ENCODE assay signal across 1 cellular context in genomic region chr2:70141754-70142589, GRCh38.
TF ChIP-seq lines count a peak whose summit lies in the region.

No MANE protein-coding gene starts in this region.

TF ChIP-seq in GM12878, 131 proteins besides CTCF, POLR2A, EP300 and RAD21 (continued from another document and continues in another):
- TF ChIP-seq ZBED1 (IDR thresholded peaks at IDR 0.05; ENCODE audit: borderline replicate concordance) (no peak; the same call in 1 of the 2 replicates), ZNF207 (IDR thresholded peaks at IDR 0.05; ENCODE audit: borderline replicate concordance) (no peak), MYB (IDR thresholded peaks at IDR 0.05; ENCODE audit: borderline replicate concordance, low read depth, low read length) (no peak), PML (IDR thresholded peaks at IDR 0.05; ENCODE audit: low read length) (no peak), ESRRA (IDR thresholded peaks at IDR 0.05; ENCODE audit: low read length) (no peak), TAF1 (IDR thresholded peaks at IDR 0.05; ENCODE audit: borderline replicate concordance, low read depth, low read length) (peak; percentile 45; the same call in 1 of the 2 replicates), NBN (IDR thresholded peaks at IDR 0.05) (no peak), RCOR1 (conservative IDR thresholded peaks at IDR 0.05; ENCODE audit: low read depth, low read length) (no peak), CHD4 (IDR thresholded peaks at IDR 0.05) (no peak), SRF (IDR thresholded peaks at IDR 0.05; ENCODE audit: low read depth in 2 of 2, low read length in 2 of 2) (no peak), RELA (IDR thresholded peaks at IDR 0.05; ENCODE audit: borderline replicate concordance, partially characterized antibody) (no peak), JUND (IDR thresholded peaks at IDR 0.05; ENCODE audit: low read depth, low read length) (no peak), TBL1XR1 (IDR thresholded peaks at IDR 0.05; ENCODE audit: low read depth, low read length) (no peak), ZBTB33 (IDR thresholded peaks at IDR 0.05) (no peak), STAT1 (conservative IDR thresholded peaks at IDR 0.05) (no peak), ZBTB4 (CRISPR knock-in tag; IDR thresholded peaks at IDR 0.05) (no peak), SUZ12 (IDR thresholded peaks at IDR 0.05; ENCODE audit: unreplicated experiment) (no peak), DPF2 (IDR thresholded peaks at IDR 0.05) (peak; percentile 76), MXI1 (IDR thresholded peaks at IDR 0.05; ENCODE audit: low read depth, low read length) (0 out of 2 replicates have a peak, but pooled peaks have one; percentile 12), ZNF217 (IDR thresholded peaks at IDR 0.05) (no peak; the same call in 1 of the 2 replicates), RAD51 (IDR thresholded peaks at IDR 0.05) (no peak), RELB (IDR thresholded peaks at IDR 0.05; ENCODE audit: low read depth) (no peak), RB1 (IDR thresholded peaks at IDR 0.05; ENCODE audit: borderline replicate concordance) (no peak), ZNF24 (IDR thresholded peaks at IDR 0.05) (peak; percentile 47; the same call in 1 of the 2 replicates), NFIC (IDR thresholded peaks at IDR 0.05; ENCODE audit: low read depth, low read length) (no peak), LARP7 (IDR thresholded peaks at IDR 0.05) (peak; percentile 12; the same call in 1 of the 2 replicates), POLR2AphosphoS5 (IDR thresholded peaks at IDR 0.05; ENCODE audit: low read length) (peak; percentile 62), MTA3 (IDR thresholded peaks at IDR 0.05; ENCODE audit: borderline replicate concordance, low read length) (no peak; the same call in 1 of the 2 replicates), IRF5 (IDR thresholded peaks at IDR 0.05; ENCODE audit: borderline replicate concordance) (no peak), MTA2 (IDR thresholded peaks at IDR 0.05; ENCODE audit: low read depth) (no peak), EGR1 (IDR thresholded peaks at IDR 0.05; ENCODE audit: borderline replicate concordance in 1 of 2, low read depth in 2 of 2, low read length in 2 of 2) (peak in 1 of 2 experiments; percentile 47; a peak in 1 of 3 replicates), TCF12 (IDR thresholded peaks at IDR 0.05; ENCODE audit: low read depth, low read length) (0 out of 2 replicates have a peak, but pooled peaks have one; percentile 43), NR2C2 (IDR thresholded peaks at IDR 0.05; ENCODE audit: borderline replicate concordance, control insufficient read depth, insufficient read length, low read depth) (no peak), ELK1 (IDR thresholded peaks at IDR 0.05; ENCODE audit: low read depth, low read length) (no peak)
- TF ChIP-seq, protein P1, sequence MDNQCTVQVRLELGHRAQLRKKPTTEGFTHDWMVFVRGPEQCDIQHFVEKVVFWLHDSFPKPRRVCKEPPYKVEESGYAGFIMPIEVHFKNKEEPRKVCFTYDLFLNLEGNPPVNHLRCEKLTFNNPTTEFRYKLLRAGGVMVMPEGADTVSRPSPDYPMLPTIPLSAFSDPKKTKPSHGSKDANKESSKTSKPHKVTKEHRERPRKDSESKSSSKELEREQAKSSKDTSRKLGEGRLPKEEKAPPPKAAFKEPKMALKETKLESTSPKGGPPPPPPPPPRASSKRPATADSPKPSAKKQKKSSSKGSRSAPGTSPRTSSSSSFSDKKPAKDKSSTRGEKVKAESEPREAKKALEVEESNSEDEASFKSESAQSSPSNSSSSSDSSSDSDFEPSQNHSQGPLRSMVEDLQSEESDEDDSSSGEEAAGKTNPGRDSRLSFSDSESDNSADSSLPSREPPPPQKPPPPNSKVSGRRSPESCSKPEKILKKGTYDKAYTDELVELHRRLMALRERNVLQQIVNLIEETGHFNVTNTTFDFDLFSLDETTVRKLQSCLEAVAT (IDR thresholded peaks at IDR 0.05) = peak; percentile 76
- TF ChIP-seq, protein P2, sequence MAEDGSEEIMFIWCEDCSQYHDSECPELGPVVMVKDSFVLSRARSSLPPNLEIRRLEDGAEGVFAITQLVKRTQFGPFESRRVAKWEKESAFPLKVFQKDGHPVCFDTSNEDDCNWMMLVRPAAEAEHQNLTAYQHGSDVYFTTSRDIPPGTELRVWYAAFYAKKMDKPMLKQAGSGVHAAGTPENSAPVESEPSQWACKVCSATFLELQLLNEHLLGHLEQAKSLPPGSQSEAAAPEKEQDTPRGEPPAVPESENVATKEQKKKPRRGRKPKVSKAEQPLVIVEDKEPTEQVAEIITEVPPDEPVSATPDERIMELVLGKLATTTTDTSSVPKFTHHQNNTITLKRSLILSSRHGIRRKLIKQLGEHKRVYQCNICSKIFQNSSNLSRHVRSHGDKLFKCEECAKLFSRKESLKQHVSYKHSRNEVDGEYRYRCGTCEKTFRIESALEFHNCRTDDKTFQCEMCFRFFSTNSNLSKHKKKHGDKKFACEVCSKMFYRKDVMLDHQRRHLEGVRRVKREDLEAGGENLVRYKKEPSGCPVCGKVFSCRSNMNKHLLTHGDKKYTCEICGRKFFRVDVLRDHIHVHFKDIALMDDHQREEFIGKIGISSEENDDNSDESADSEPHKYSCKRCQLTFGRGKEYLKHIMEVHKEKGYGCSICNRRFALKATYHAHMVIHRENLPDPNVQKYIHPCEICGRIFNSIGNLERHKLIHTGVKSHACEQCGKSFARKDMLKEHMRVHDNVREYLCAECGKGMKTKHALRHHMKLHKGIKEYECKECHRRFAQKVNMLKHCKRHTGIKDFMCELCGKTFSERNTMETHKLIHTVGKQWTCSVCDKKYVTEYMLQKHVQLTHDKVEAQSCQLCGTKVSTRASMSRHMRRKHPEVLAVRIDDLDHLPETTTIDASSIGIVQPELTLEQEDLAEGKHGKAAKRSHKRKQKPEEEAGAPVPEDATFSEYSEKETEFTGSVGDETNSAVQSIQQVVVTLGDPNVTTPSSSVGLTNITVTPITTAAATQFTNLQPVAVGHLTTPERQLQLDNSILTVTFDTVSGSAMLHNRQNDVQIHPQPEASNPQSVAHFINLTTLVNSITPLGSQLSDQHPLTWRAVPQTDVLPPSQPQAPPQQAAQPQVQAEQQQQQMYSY (CRISPR knock-in tag; IDR thresholded peaks at IDR 0.05) = no peak
- TF ChIP-seq, protein P3, sequence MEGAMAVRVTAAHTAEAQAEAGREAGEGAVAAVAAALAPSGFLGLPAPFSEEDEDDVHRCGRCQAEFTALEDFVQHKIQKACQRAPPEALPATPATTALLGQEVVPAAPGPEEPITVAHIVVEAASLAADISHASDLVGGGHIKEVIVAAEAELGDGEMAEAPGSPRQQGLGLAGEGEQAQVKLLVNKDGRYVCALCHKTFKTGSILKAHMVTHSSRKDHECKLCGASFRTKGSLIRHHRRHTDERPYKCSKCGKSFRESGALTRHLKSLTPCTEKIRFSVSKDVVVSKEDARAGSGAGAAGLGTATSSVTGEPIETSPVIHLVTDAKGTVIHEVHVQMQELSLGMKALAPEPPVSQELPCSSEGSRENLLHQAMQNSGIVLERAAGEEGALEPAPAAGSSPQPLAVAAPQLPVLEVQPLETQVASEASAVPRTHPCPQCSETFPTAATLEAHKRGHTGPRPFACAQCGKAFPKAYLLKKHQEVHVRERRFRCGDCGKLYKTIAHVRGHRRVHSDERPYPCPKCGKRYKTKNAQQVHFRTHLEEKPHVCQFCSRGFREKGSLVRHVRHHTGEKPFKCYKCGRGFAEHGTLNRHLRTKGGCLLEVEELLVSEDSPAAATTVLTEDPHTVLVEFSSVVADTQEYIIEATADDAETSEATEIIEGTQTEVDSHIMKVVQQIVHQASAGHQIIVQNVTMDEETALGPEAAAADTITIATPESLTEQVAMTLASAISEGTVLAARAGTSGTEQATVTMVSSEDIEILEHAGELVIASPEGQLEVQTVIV (IDR thresholded peaks at IDR 0.05; ENCODE audit: borderline replicate concordance, partially characterized antibody) = no peak
- TF ChIP-seq, protein P4, sequence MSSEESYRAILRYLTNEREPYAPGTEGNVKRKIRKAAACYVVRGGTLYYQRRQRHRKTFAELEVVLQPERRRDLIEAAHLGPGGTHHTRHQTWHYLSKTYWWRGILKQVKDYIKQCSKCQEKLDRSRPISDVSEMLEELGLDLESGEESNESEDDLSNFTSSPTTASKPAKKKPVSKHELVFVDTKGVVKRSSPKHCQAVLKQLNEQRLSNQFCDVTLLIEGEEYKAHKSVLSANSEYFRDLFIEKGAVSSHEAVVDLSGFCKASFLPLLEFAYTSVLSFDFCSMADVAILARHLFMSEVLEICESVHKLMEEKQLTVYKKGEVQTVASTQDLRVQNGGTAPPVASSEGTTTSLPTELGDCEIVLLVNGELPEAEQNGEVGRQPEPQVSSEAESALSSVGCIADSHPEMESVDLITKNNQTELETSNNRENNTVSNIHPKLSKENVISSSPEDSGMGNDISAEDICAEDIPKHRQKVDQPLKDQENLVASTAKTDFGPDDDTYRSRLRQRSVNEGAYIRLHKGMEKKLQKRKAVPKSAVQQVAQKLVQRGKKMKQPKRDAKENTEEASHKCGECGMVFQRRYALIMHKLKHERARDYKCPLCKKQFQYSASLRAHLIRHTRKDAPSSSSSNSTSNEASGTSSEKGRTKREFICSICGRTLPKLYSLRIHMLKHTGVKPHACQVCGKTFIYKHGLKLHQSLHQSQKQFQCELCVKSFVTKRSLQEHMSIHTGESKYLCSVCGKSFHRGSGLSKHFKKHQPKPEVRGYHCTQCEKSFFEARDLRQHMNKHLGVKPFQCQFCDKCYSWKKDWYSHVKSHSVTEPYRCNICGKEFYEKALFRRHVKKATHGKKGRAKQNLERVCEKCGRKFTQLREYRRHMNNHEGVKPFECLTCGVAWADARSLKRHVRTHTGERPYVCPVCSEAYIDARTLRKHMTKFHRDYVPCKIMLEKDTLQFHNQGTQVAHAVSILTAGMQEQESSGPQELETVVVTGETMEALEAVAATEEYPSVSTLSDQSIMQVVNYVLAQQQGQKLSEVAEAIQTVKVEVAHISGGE (CRISPR knock-in tag; IDR thresholded peaks at IDR 0.05) = no peak
